Comparison of ENCODE assay signal across 10 cellular contexts in the genomic region with DNA sequence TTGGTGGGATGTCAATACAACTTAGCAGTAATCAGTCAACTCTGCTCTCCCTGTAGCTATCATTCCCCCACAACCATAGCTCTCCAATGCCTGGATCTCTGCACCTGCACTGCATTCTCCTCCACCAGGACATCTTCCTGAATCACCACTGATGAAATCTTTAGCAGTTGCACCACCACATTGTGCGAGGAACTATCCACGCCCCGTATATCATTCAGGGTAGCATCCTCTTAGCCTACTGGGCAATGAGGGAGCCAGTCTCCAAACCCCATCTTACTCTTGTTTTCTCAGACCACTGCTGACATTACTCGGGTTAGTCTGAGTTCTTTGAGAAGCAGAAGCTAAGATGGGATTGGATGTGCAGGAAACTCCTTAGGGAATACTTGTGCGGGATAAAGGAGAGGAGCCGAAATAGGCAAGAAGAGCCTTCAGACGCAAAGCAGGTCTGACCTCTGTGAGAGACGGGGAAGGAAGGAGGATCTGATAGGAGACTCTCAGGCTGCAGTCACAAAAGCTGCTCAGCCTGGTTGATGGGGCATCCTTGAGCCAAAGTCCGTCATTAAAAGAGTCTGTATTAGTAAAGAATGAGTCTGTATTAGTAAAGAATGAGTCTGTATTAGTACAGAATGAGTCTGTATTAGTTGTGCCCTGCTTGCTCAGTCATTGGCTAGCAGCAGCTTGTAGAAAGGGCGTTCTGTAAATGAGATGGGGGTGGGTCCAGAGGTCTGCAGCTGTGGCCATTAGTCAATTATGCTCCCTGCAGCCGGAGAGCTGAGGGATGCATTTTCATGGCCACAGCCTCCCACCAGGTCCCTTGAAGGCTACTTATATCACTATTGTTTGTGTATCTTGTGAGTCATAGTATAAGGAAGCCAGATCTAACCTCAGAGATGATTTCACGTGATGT. TPM values are rescaled to one million over a fixed set of nuclear protein-coding genes. Genes with fewer than 3 reads are reported as not detected.
A peak's percentile ranks its signal among the peaks of the same experiment; 100 is the strongest.
DNase-seq lines count a peak whose midpoint lies in the region; ATAC-seq, FAIRE-seq and TF ChIP-seq lines count a peak whose summit lies in the region.
"Had no signal": no experiment of that assay in that cellular context is flagged by ENCODE, and none has a peak within 500 bp of the region (broad histone marks: within the 10 kb centered on the region; RNA-seq: fewer than 3 reads in every experiment).

No MANE protein-coding gene starts in this region.

- peak overlapping the region; percentile 72 for H3K4me2 ChIP-seq in astrocyte (ENCODE audit: low read length)

- H3K27ac Mint-ChIP-seq in CD14-positive monocyte (peak overlapping the region; percentile 51 to 85 (median 70)), astrocyte (ENCODE audit: unreplicated experiment) (peak overlapping the region; percentile 29)

- TF ChIP-seq POLR2A in prostate gland (IDR thresholded peaks at IDR 0.05): no peak

- peaks cover 10% of the 10 kb centered on the region for H3K27me3 ChIP-seq in astrocyte (ENCODE audit: insufficient read depth, low read length)
- H3K27me3 ChIP-seq in prostate gland (replicated peaks; ENCODE audit: insufficient read depth): no peaks in the 10 kb centered on the region

- intact Hi-C loops in CD14-positive monocyte (cut with micrococcal nuclease) (no loop called here), prostate gland (cut with DNase I) (no loop called here)

- 65% methylated on average over 12 of the region's 12 CpGs for WGBS in prostate gland

- H3K27ac ChIP-seq in astrocyte (ENCODE audit: low read depth, low read length): no peak overlapping the region
- no peak overlapping the region for H3K27ac ChIP-seq in prostate gland

- H3K36me3 Mint-ChIP-seq in CD14-positive monocyte: no peaks in the 10 kb centered on the region
- H3K36me3 Mint-ChIP-seq in astrocyte (ENCODE audit: low read depth, unreplicated experiment): no peaks in the 10 kb centered on the region

- no peak for ATAC-seq in GM19452 (IDR thresholded peaks at IDR 0.05; ENCODE audit: unreplicated experiment)

- no peaks in the 10 kb centered on the region for H3K36me3 ChIP-seq in astrocyte (ENCODE audit: insufficient read depth, low read length)
- H3K36me3 ChIP-seq in prostate gland: no peaks in the 10 kb centered on the region

- DNase-seq in CD14-positive monocyte (ENCODE audit: low spot score) (peak; percentile 52), HS-5 (ENCODE audit: low read depth) (peak; percentile 79), astrocyte (ENCODE audit: low read depth) (peak; percentile 95), left kidney (ENCODE audit: low read depth, low spot score) (peak; percentile 85), NCI-H446 treated with DMSO at 0.1 percent for 48 hours (lab: John Stamatoyannopoulos, UW) (no peak), prostate gland (ENCODE audit: low spot score) (no peak), GM20000 (ENCODE audit: low spot score) (no peak)
- DNase-seq: stimulated activated CD4-positive, alpha-beta T cell treated with anti-CD3 and anti-CD28 coated beads, Interleukin-15, amount 100 ng/mL, for 24 hours had no signal

- H3K9me3 Mint-ChIP-seq in CD14-positive monocyte (no peaks in the 10 kb centered on the region), astrocyte (ENCODE audit: unreplicated experiment) (no peaks in the 10 kb centered on the region)

- no peak overlapping the region for H2AFZ ChIP-seq in astrocyte (ENCODE audit: low read depth, low read length)

- H4K20me1 ChIP-seq in astrocyte (ENCODE audit: insufficient read depth, low read length): peaks cover 8% of the 10 kb centered on the region

- peaks cover 17% of the 10 kb centered on the region for H3K4me1 Mint-ChIP-seq in CD14-positive monocyte
- H3K4me1 Mint-ChIP-seq in astrocyte (ENCODE audit: low read depth, unreplicated experiment): peaks cover 13% of the 10 kb centered on the region

- peak; percentile 97 for FAIRE-seq in astrocyte (lab: Jason Lieb, UNC)
- FAIRE-seq: GM12892 had no signal

- H3K4me3 ChIP-seq in astrocyte (ENCODE audit: insufficient read depth, low read depth, low read length) (no peak overlapping the region), prostate gland (no peak overlapping the region)

- H3K9me3 ChIP-seq in astrocyte (ENCODE audit: insufficient read depth, low read depth, low read length) (no peaks in the 10 kb centered on the region), prostate gland (no peaks in the 10 kb centered on the region)

- no peak for TF ChIP-seq CTCF in CD14-positive monocyte (IDR thresholded peaks at IDR 0.05)
- no peak for TF ChIP-seq CTCF in astrocyte (IDR thresholded peaks at IDR 0.05; ENCODE audit: insufficient read depth, low read depth, low read length)
- no peak for TF ChIP-seq CTCF in prostate gland (IDR thresholded peaks at IDR 0.05)
- no peak for TF ChIP-seq CTCF in GM20000 (IDR thresholded peaks at IDR 0.05; ENCODE audit: extremely low read depth, missing control alignments)

- peaks cover 0 to 3% (median 0%) of the 10 kb centered on the region in 3 donors for H3K27me3 Mint-ChIP-seq in CD14-positive monocyte (ENCODE audit: low read depth in 3 of 3)
- H3K27me3 Mint-ChIP-seq in astrocyte (ENCODE audit: low read depth, unreplicated experiment): peaks cover 9% of the 10 kb centered on the region

- H3K79me2 ChIP-seq in astrocyte (ENCODE audit: insufficient read depth, low read length): no peaks in the 10 kb centered on the region

- H3K9ac ChIP-seq in astrocyte (ENCODE audit: low read length): peak overlapping the region; percentile 7

- H3K4me3 Mint-ChIP-seq in CD14-positive monocyte (peak overlapping the region in 1 of 2 donors; percentile 67), astrocyte (ENCODE audit: unreplicated experiment) (no peak overlapping the region)

- H3K4me1 ChIP-seq in astrocyte (ENCODE audit: insufficient read depth, low read length): peaks cover 15% of the 10 kb centered on the region
- H3K4me1 ChIP-seq in prostate gland (replicated peaks): no peaks in the 10 kb centered on the region

RNA-seq across cellular contexts. Expression of a gene that starts 49.6 kb away (rescaled TPM):
- polyA plus RNA-seq in CD14-positive monocyte: 10 to 100 TPM in 1 of 2 donors, 1 to 10 TPM in 1; 6.6 to 14.5 TPM
- total RNA-seq in astrocyte (16.4 and 18.3 TPM in 2 replicates), prostate gland (10 to 100 TPM; 40.6 to 55.7 TPM)

Comparison
In these comparisons a context has a peak if more than half of its experiments do, and no peak if none do; other contexts are left out.
1. DNase-seq: peak in CD14-positive monocyte (single experiment), HS-5 (single experiment), astrocyte (single experiment) and left kidney (single experiment); none in NCI-H446 treated with DMSO at 0.1 percent for 48 hours (single experiment), prostate gland (single experiment) and GM20000 (single experiment).